In genomic region chr5:95644351-95645042, GRCh38 we compare ENCODE assay signal across 8 cellular contexts. TPM values are rescaled to one million over a fixed set of nuclear protein-coding genes. Genes with fewer than 3 reads are reported as not detected.
DNase-seq lines count a peak whose midpoint lies in the region; ATAC-seq and TF ChIP-seq lines count a peak whose summit lies in the region.

No MANE protein-coding gene starts in this region.

- whole genome bisulfite sequencing in esophagus muscularis mucosa = 13% methylated on average over 4 of the region's 4 CpGs

- H3K9me3 Mint-ChIP-seq in CD4-positive, alpha-beta memory T cell = no peaks in the 10 kb centered on the region
- H3K9me3 Mint-ChIP-seq in osteocyte (ENCODE audit: unreplicated experiment) = no peaks in the 10 kb centered on the region

- peaks cover 0 to 1% of the 10 kb centered on the region in 2 donors for H3K36me3 Mint-ChIP-seq in CD4-positive, alpha-beta memory T cell
- H3K36me3 Mint-ChIP-seq in osteocyte (ENCODE audit: unreplicated experiment) = no peaks in the 10 kb centered on the region

- TF ChIP-seq POLR2A in esophagus muscularis mucosa (IDR thresholded peaks at IDR 0.05; ENCODE audit: low read depth) = no peak

- H3K4me1 Mint-ChIP-seq in CD4-positive, alpha-beta memory T cell = peaks cover 16 to 37% (median 25%) of the 10 kb centered on the region in 4 donors
- peaks cover 15% of the 10 kb centered on the region for H3K4me1 Mint-ChIP-seq in osteocyte (ENCODE audit: unreplicated experiment)

- peak in 4 of 5 donors; percentile 44 to 52 (median 50) for DNase-seq in CD4-positive, alpha-beta memory T cell
- DNase-seq in NCI-H446 treated with DMSO at 0.1 percent for 48 hours (lab: John Stamatoyannopoulos, UW) = peak; percentile 11
- peak; percentile 49 to 58 for DNase-seq in activated CD4-positive, alpha-beta T cell treated with anti-CD3 and anti-CD28 coated beads, Interleukin-2, amount 50 U/mL, for 48 hours
- no peak for DNase-seq in esophagus muscularis mucosa (ENCODE audit: extremely low spot score)
- DNase-seq in osteocyte (ENCODE audit: extremely low spot score, unreplicated experiment) = no peak
- DNase-seq in hepatic stellate cell (ENCODE audit: low spot score) = no peak

- peak overlapping the region in 6 of 8 donors; percentile 1 to 64 (median 31) for H3K4me3 Mint-ChIP-seq in CD4-positive, alpha-beta memory T cell
- H3K4me3 Mint-ChIP-seq in osteocyte (ENCODE audit: unreplicated experiment) = no peak overlapping the region

- intact Hi-C loops in CD4-positive, alpha-beta memory T cell (cut with micrococcal nuclease) = loop anchor here (1.0 to 10.0 kb wide), 9 partner anchors 20 to 1520 kb away; partner anchors contain the start of genes CAST and ELL2
- intact Hi-C loops in esophagus muscularis mucosa (cut with DNase I) = loop anchor here (2.0 to 10.0 kb wide), 5 partner anchors 88 to 958 kb away; partner anchors contain the start of gene RHOBTB3

- no peaks in the 10 kb centered on the region for H3K9me3 ChIP-seq in CD4-positive, alpha-beta memory T cell (ENCODE audit: control insufficient read depth in 1 of 2, low read length in 2 of 2)
- H3K9me3 ChIP-seq in esophagus muscularis mucosa = no peaks in the 10 kb centered on the region

- no peaks in the 10 kb centered on the region for H3K27me3 Mint-ChIP-seq in CD4-positive, alpha-beta memory T cell
- no peaks in the 10 kb centered on the region for H3K27me3 Mint-ChIP-seq in osteocyte (ENCODE audit: unreplicated experiment)

- peaks cover 31% of the 10 kb centered on the region for H3K4me1 ChIP-seq in CD4-positive, alpha-beta memory T cell (ENCODE audit: insufficient read depth, low read length)
- peaks cover 10 to 20% (median 18%) of the 10 kb centered on the region in 4 donors for H3K4me1 ChIP-seq in esophagus muscularis mucosa

- H3K36me3 ChIP-seq in CD4-positive, alpha-beta memory T cell (ENCODE audit: insufficient read depth, low read length) = no peaks in the 10 kb centered on the region
- no peaks in the 10 kb centered on the region for H3K36me3 ChIP-seq in esophagus muscularis mucosa

- no peak for TF ChIP-seq EP300 in esophagus muscularis mucosa (IDR thresholded peaks at IDR 0.05)

- ATAC-seq in GM18858 (IDR thresholded peaks at IDR 0.05; ENCODE audit: unreplicated experiment) = peak; percentile 38
- ATAC-seq in HG03066 (IDR thresholded peaks at IDR 0.05; ENCODE audit: low read depth, unreplicated experiment) = peak; percentile 45

- CTCF ChIA-PET in CD4-positive, alpha-beta memory T cell (lab: Charles Lee; ENCODE audit: partially characterized antibody) = interaction anchor here (1.0 to 8.3 kb wide), 11 partner anchors 9 to 200 kb away, joined by 3 to 131 read pairs (median 7); partner anchors contain the start of gene GLRX

- H3K27ac Mint-ChIP-seq in CD4-positive, alpha-beta memory T cell = peak overlapping the region; percentile 27 to 93 (median 78)
- H3K27ac Mint-ChIP-seq in osteocyte (ENCODE audit: unreplicated experiment) = no peak overlapping the region

- H3K4me3 ChIP-seq in CD4-positive, alpha-beta memory T cell (ENCODE audit: low read length in 2 of 2) = no peak overlapping the region
- H3K4me3 ChIP-seq in esophagus muscularis mucosa = no peak overlapping the region

- TF ChIP-seq CTCF in esophagus muscularis mucosa (IDR thresholded peaks at IDR 0.05) = peak; percentile 75 to 81 (median 76)
- peak; percentile 88 for TF ChIP-seq CTCF in osteocyte (IDR thresholded peaks at IDR 0.05)

- POLR2A ChIA-PET in CD4-positive, alpha-beta memory T cell (lab: Charles Lee; ENCODE audit: partially characterized antibody) = interaction anchor here (0.6 to 6.8 kb wide), 7 partner anchors 13 to 1310 kb away, joined by 3 to 110 read pairs (median 4); partner anchors contain the start of genes ARSK, GPR150 and SKIC3

- H3K27me3 ChIP-seq in CD4-positive, alpha-beta memory T cell (ENCODE audit: insufficient read depth, low read length) = no peaks in the 10 kb centered on the region
- no peaks in the 10 kb centered on the region for H3K27me3 ChIP-seq in esophagus muscularis mucosa

- H3K27ac ChIP-seq in CD4-positive, alpha-beta memory T cell (ENCODE audit: low read depth, low read length) = peak overlapping the region; percentile 1
- H3K27ac ChIP-seq in esophagus muscularis mucosa (replicated peaks in 1 of 4) = peak overlapping the region; percentile 93 to 97 (median 96)

RNA-seq across cellular contexts. Expression of gene RFESD, which starts 2.1 kb away (rescaled TPM):
- 1 to 10 TPM; 9.1 to 9.3 TPM for total RNA-seq in CD4-positive, alpha-beta memory T cell
- polyA plus RNA-seq in CD4-positive, alpha-beta memory T cell = 10 to 100 TPM in 1 of 2 donors, 1 to 10 TPM in 1; 9.9 to 11.8 TPM
- total RNA-seq in esophagus muscularis mucosa = 1 to 10 TPM in 1 of 4 donors, under 1 TPM in 3; 0.63 to 1.7 (median 0.84) TPM
- 1.7 and 2.3 TPM in 2 replicates for total RNA-seq in osteocyte

RNA-seq across cellular contexts. Expression of gene GPR150, which starts 24.6 kb away (rescaled TPM):
- total RNA-seq in CD4-positive, alpha-beta memory T cell = 1 to 10 TPM; 1.5 to 2.4 TPM
- 1 to 10 TPM; 3.1 to 6.1 TPM for polyA plus RNA-seq in CD4-positive, alpha-beta memory T cell
- total RNA-seq in esophagus muscularis mucosa (1 to 10 TPM in 1 of 4 donors, under 1 TPM in 2, not detected in 1; 0.42 to 1.1 (median 0.92) TPM), osteocyte (0.16 and 0.21 TPM in 2 replicates)

RNA-seq across cellular contexts. Expression of gene SPATA9, which starts 38.3 kb away (rescaled TPM):
- not detected for total RNA-seq in CD4-positive, alpha-beta memory T cell
- polyA plus RNA-seq in CD4-positive, alpha-beta memory T cell = under 1 TPM in 1 of 2 donors, not detected in 1; 0.09 TPM
- not detected for total RNA-seq in esophagus muscularis mucosa
- total RNA-seq in osteocyte = 3.0 and 3.8 TPM in 2 replicates

Comparison
In these comparisons a context has a peak if more than half of its experiments do, and no peak if none do; other contexts are left out.
1. DNase-seq: peak in CD4-positive, alpha-beta memory T cell (4 of 5), NCI-H446 treated with DMSO at 0.1 percent for 48 hours (single experiment) and activated CD4-positive, alpha-beta T cell treated with anti-CD3 and anti-CD28 coated beads, Interleukin-2, amount 50 U/mL, for 48 hours (2 of 2); none in esophagus muscularis mucosa (single experiment), osteocyte (single experiment) and hepatic stellate cell (single experiment).